In genomic region chr6:45461486-45461885, GRCh38 we compare ENCODE assay signal across 29 cellular contexts.
"Had no signal": no experiment of that assay in that cellular context is flagged by ENCODE, and none has a peak within 500 bp of the region (broad histone marks: within the 10 kb centered on the region; RNA-seq: fewer than 3 reads in every experiment).

No MANE protein-coding gene starts in this region.

- H3K27me3 Mint-ChIP-seq: activated CD4-positive, alpha-beta T cell treated with anti-CD3 and anti-CD28 coated beads, Interleukin-2, amount 10 ng/mL, durations not matched to agents 24 days and 14 days; activated naive CD4-positive, alpha-beta T cell treated with anti-CD3 and anti-CD28 coated beads, Interleukin-2, amount 10 ng/mL, durations not matched to agents 7 days and 5 days; activated naive CD8-positive, alpha-beta T cell treated with anti-CD3 and anti-CD28 coated beads, Interleukin-2, amount 10 ng/mL, durations not matched to agents 7 days and 5 days; central memory CD8-positive, alpha-beta T cell; dendritic cell treated with granulocyte-macrophage colony-stimulating factor and Interleukin-4, amounts not matched to agents 40 ng/mL and 50 ng/mL, for 4 days; memory B cell; naive thymus-derived CD4-positive, alpha-beta T cell; stimulated activated naive CD8-positive, alpha-beta T cell treated with anti-CD3 and anti-CD28 coated beads, Interleukin-15, amount 100 ng/mL, for 72 hours had no signal

- H3K27ac Mint-ChIP-seq: activated CD4-positive, alpha-beta T cell treated with anti-CD3 and anti-CD28 coated beads, Interleukin-2, amount 10 ng/mL, durations not matched to agents 24 days and 14 days; activated naive CD4-positive, alpha-beta T cell treated with anti-CD3 and anti-CD28 coated beads, Interleukin-2, amount 10 ng/mL, durations not matched to agents 7 days and 5 days; activated naive CD8-positive, alpha-beta T cell treated with anti-CD3 and anti-CD28 coated beads, Interleukin-2, amount 10 ng/mL, durations not matched to agents 7 days and 5 days; activated T-helper 1 cell treated with anti-CD3 and anti-CD28 coated beads, Interleukin-12 subunit alpha, Interleukin-12 subunit beta, Interleukin-2, Interleukin-4 antibody, amounts not matched to agents 30 ng/mL and 10 ng/mL and 1 ng/mL, durations not matched to agents 14 hours and 24 hours and 36 hours; dendritic cell treated with granulocyte-macrophage colony-stimulating factor and Interleukin-4, amounts not matched to agents 40 ng/mL and 50 ng/mL, for 4 days; immature natural killer cell; memory B cell; naive thymus-derived CD4-positive, alpha-beta T cell; progenitor cell of endocrine pancreas; stimulated activated naive CD8-positive, alpha-beta T cell treated with anti-CD3 and anti-CD28 coated beads, Interleukin-15, amount 100 ng/mL, for 72 hours; T-helper 1 cell treated with Interleukin-12 subunit alpha and Interleukin-12 subunit beta and Interleukin-4 antibody, amounts not matched to agents 30 μg/mL and 1 μg/mL, for 36 hours; type B pancreatic cell had no signal

- H3K9me3 ChIP-seq: heart left ventricle, ovary, right lobe of liver, uterus had no signal

- H3K4me1 ChIP-seq: right lobe of liver, uterus had no signal

- H3K36me3 Mint-ChIP-seq: immature natural killer cell, memory B cell had no signal

- H3K9me3 Mint-ChIP-seq: activated CD4-positive, alpha-beta T cell treated with anti-CD3 and anti-CD28 coated beads, Interleukin-2, amount 10 ng/mL, durations not matched to agents 24 days and 14 days; activated naive CD4-positive, alpha-beta T cell treated with anti-CD3 and anti-CD28 coated beads, Interleukin-2, amount 10 ng/mL, durations not matched to agents 7 days and 5 days; activated naive CD8-positive, alpha-beta T cell treated with anti-CD3 and anti-CD28 coated beads, Interleukin-2, amount 10 ng/mL, durations not matched to agents 7 days and 5 days; activated T-helper 1 cell treated with anti-CD3 and anti-CD28 coated beads, Interleukin-12 subunit alpha, Interleukin-12 subunit beta, Interleukin-2, Interleukin-4 antibody, amounts not matched to agents 30 ng/mL and 10 ng/mL and 1 ng/mL, durations not matched to agents 14 hours and 24 hours and 36 hours; central memory CD8-positive, alpha-beta T cell; dendritic cell treated with granulocyte-macrophage colony-stimulating factor and Interleukin-4, amounts not matched to agents 40 ng/mL and 50 ng/mL, for 4 days; immature natural killer cell; memory B cell; naive thymus-derived CD4-positive, alpha-beta T cell; stimulated activated naive CD8-positive, alpha-beta T cell treated with anti-CD3 and anti-CD28 coated beads, Interleukin-15, amount 100 ng/mL, for 72 hours; T-helper 1 cell treated with Interleukin-12 subunit alpha and Interleukin-12 subunit beta and Interleukin-4 antibody, amounts not matched to agents 30 μg/mL and 1 μg/mL, for 36 hours; type B pancreatic cell had no signal

- H3K27me3 ChIP-seq: heart left ventricle, ovary, right lobe of liver, uterus had no signal

- FAIRE-seq: endometrium, TTC549 had no signal

- H3K36me3 ChIP-seq: heart left ventricle, ovary, right lobe of liver, uterus, WERI-Rb-1 had no signal

- H3K4me3 ChIP-seq: heart left ventricle, ovary, right lobe of liver, uterus had no signal

- H3K4me3 Mint-ChIP-seq: activated CD4-positive, alpha-beta T cell treated with anti-CD3 and anti-CD28 coated beads, Interleukin-2, amount 10 ng/mL, durations not matched to agents 24 days and 14 days; activated naive CD4-positive, alpha-beta T cell treated with anti-CD3 and anti-CD28 coated beads, Interleukin-2, amount 10 ng/mL, durations not matched to agents 7 days and 5 days; activated naive CD8-positive, alpha-beta T cell treated with anti-CD3 and anti-CD28 coated beads, Interleukin-2, amount 10 ng/mL, durations not matched to agents 7 days and 5 days; activated T-helper 1 cell treated with anti-CD3 and anti-CD28 coated beads, Interleukin-12 subunit alpha, Interleukin-12 subunit beta, Interleukin-2, Interleukin-4 antibody, amounts not matched to agents 30 ng/mL and 10 ng/mL and 1 ng/mL, durations not matched to agents 14 hours and 24 hours and 36 hours; central memory CD8-positive, alpha-beta T cell; dendritic cell treated with granulocyte-macrophage colony-stimulating factor and Interleukin-4, amounts not matched to agents 40 ng/mL and 50 ng/mL, for 4 days; immature natural killer cell; memory B cell; naive thymus-derived CD4-positive, alpha-beta T cell; stimulated activated naive CD8-positive, alpha-beta T cell treated with anti-CD3 and anti-CD28 coated beads, Interleukin-15, amount 100 ng/mL, for 72 hours; T-helper 1 cell treated with Interleukin-12 subunit alpha and Interleukin-12 subunit beta and Interleukin-4 antibody, amounts not matched to agents 30 μg/mL and 1 μg/mL, for 36 hours; type B pancreatic cell had no signal

- DNase-seq: activated CD4-positive, alpha-beta T cell treated with anti-CD3 and anti-CD28 coated beads, Interleukin-2, amount 10 ng/mL, durations not matched to agents 24 days and 14 days; activated CD8-positive, alpha-beta memory T cell treated with anti-CD3 and anti-CD28 coated beads for 24 hours; activated gamma-delta T cell; activated naive CD4-positive, alpha-beta T cell treated with anti-CD3 and anti-CD28 coated beads, Interleukin-2, amount 10 ng/mL, durations not matched to agents 7 days and 5 days; activated naive CD8-positive, alpha-beta T cell treated with anti-CD3 and anti-CD28 coated beads, Interleukin-2, amount 10 ng/mL, durations not matched to agents 7 days and 5 days; activated T-cell treated with anti-CD3 and anti-CD28 coated beads, Interleukin-2, amount 50 U/mL, for 1 hour; heart left ventricle; hypothalamus; immature natural killer cell; midbrain; naive thymus-derived CD4-positive, alpha-beta T cell; ovary; right lobe of liver; stimulated activated CD4-positive, alpha-beta T cell treated with anti-CD3 and anti-CD28 coated beads, Interleukin-2, amount 100 ng/mL, for 48 hours; stimulated activated naive CD8-positive, alpha-beta T cell treated with anti-CD3 and anti-CD28 coated beads, Interleukin-15, amount 100 ng/mL, for 72 hours; substantia nigra; SW 1271; T-helper 9 cell; uterus; WERI-Rb-1 had no signal

- H3K4me1 Mint-ChIP-seq: activated naive CD4-positive, alpha-beta T cell treated with anti-CD3 and anti-CD28 coated beads, Interleukin-2, amount 10 ng/mL, durations not matched to agents 7 days and 5 days; memory B cell had no signal

- H3K27ac ChIP-seq: heart left ventricle, ovary, right lobe of liver, uterus, WERI-Rb-1 had no signal

- ATAC-seq: naive thymus-derived CD4-positive, alpha-beta T cell; right lobe of liver; stimulated activated naive CD8-positive, alpha-beta T cell treated with anti-CD3 and anti-CD28 coated beads, Interleukin-15, amount 100 ng/mL, for 72 hours had no signal
